ENCODE assay signal across 12 cellular contexts in genomic region chr3:112647122-112647521, GRCh38. TPM values are rescaled to one million over a fixed set of nuclear protein-coding genes. Genes with fewer than 3 reads are reported as not detected.
DNase-seq lines count a peak whose midpoint lies in the region; ATAC-seq and TF ChIP-seq lines count a peak whose summit lies in the region.
"Had no signal": no experiment of that assay in that cellular context is flagged by ENCODE, and none has a peak within 500 bp of the region (broad histone marks: within the 10 kb centered on the region; RNA-seq: fewer than 3 reads in every experiment).

No MANE protein-coding gene starts in this region.

- H3K36me3 ChIP-seq in PC-3 (ENCODE audit: low read depth, low read length) (no peaks in the 10 kb centered on the region), uterus (no peaks in the 10 kb centered on the region)
- H3K36me3 ChIP-seq: esophagus squamous epithelium had no signal

- H3K4me2 ChIP-seq in PC-3 (ENCODE audit: low read length): peak overlapping the region; percentile 69

- H3K27me3 Mint-ChIP-seq in nephron (ENCODE audit: low read depth): peaks cover 6% of the 10 kb centered on the region
- H3K27me3 Mint-ChIP-seq in activated naive CD4-positive, alpha-beta T cell treated with anti-CD3 and anti-CD28 coated beads for 36 hours (ENCODE audit: low read depth): peaks cover 7% of the 10 kb centered on the region

- no peaks in the 10 kb centered on the region for H3K79me2 ChIP-seq in PC-3 (ENCODE audit: low read length)
- H3K79me2 ChIP-seq: parathyroid adenoma had no signal

- POLR2A ChIA-PET in PC-3 (lab: Charles Lee; ENCODE audit: unreplicated experiment): interaction anchor here (0.7 kb wide), 1 partner anchor 41 kb away, joined by 4 read pairs; no protein-coding TSS in a partner anchor

- H3K9me3 ChIP-seq in PC-3 (ENCODE audit: low read length) (no peaks in the 10 kb centered on the region), uterus (no peaks in the 10 kb centered on the region)
- H3K9me3 ChIP-seq: esophagus squamous epithelium had no signal

- no peaks in the 10 kb centered on the region for H3K36me3 Mint-ChIP-seq in nephron (ENCODE audit: low read depth)
- H3K36me3 Mint-ChIP-seq in activated naive CD4-positive, alpha-beta T cell treated with anti-CD3 and anti-CD28 coated beads for 36 hours (ENCODE audit: low read depth): no peaks in the 10 kb centered on the region
- H3K36me3 Mint-ChIP-seq: stimulated activated memory B cell treated with anti-CD40 and anti-IgM and Interleukin-4, amounts not matched to agents 10 μg/mL and 1 μg/mL and 100 μg/mL, for 72 hours had no signal

- H3K9me3 Mint-ChIP-seq in nephron: no peaks in the 10 kb centered on the region
- H3K9me3 Mint-ChIP-seq in activated naive CD4-positive, alpha-beta T cell treated with anti-CD3 and anti-CD28 coated beads for 36 hours: no peaks in the 10 kb centered on the region
- H3K9me3 Mint-ChIP-seq: stimulated activated memory B cell treated with anti-CD40 and anti-IgM and Interleukin-4, amounts not matched to agents 10 μg/mL and 1 μg/mL and 100 μg/mL, for 72 hours had no signal

- H3K4me3 ChIP-seq in PC-3 (ENCODE audit: low read length) (peak overlapping the region; percentile 42), fibroblast of mammary gland (ENCODE audit: control insufficient read depth, low read depth, low read length) (no peak overlapping the region), uterus (no peak overlapping the region)
- H3K4me3 ChIP-seq: esophagus squamous epithelium had no signal

- no peak overlapping the region for H3K9ac ChIP-seq in PC-3 (ENCODE audit: low read length)
- H3K9ac ChIP-seq: parathyroid adenoma had no signal

- BruUV-seq in PC-3 (replicated peaks; lab: Mats Ljungman, UMichigan): no TSS peak

- ATAC-seq in PC-3: peak; percentile 37
- ATAC-seq: stimulated activated memory B cell treated with anti-CD40 and anti-IgM and Interleukin-4, amounts not matched to agents 10 μg/mL and 1 μg/mL and 100 μg/mL, for 72 hours had no signal

- DNase-seq in Daoy (ENCODE audit: low read depth) (peak; percentile 90), PC-3 (peak; percentile 91), fibroblast of mammary gland (ENCODE audit: low read depth) (peak; percentile 85), uterus (no peak), posterior cingulate gyrus (no peak)
- no peak for DNase-seq in activated naive CD4-positive, alpha-beta T cell treated with anti-CD3 and anti-CD28 coated beads for 36 hours
- no peak for DNase-seq in stimulated activated CD4-positive, alpha-beta T cell treated with anti-CD3 and anti-CD28 coated beads, Interleukin-4, amount 100 ng/mL, for 24 hours
- DNase-seq: esophagus squamous epithelium, NCI-H446 had no signal

- no peak for TF ChIP-seq POLR2A in uterus (IDR thresholded peaks at IDR 0.05)

- H2AFZ ChIP-seq in PC-3 (ENCODE audit: low read length): peak overlapping the region; percentile 8
- H2AFZ ChIP-seq: parathyroid adenoma had no signal

- H3K27ac ChIP-seq in PC-3 (ENCODE audit: low read length) (peak overlapping the region; percentile 60), uterus (no peak overlapping the region)
- H3K27ac ChIP-seq: esophagus squamous epithelium, parathyroid adenoma had no signal

- H3K27me3 ChIP-seq in PC-3 (ENCODE audit: low read length) (no peaks in the 10 kb centered on the region), uterus (no peaks in the 10 kb centered on the region)
- H3K27me3 ChIP-seq: esophagus squamous epithelium had no signal

- H3K4me3 Mint-ChIP-seq in nephron: no peak overlapping the region
- H3K4me3 Mint-ChIP-seq in activated naive CD4-positive, alpha-beta T cell treated with anti-CD3 and anti-CD28 coated beads for 36 hours: no peak overlapping the region
- H3K4me3 Mint-ChIP-seq: stimulated activated memory B cell treated with anti-CD40 and anti-IgM and Interleukin-4, amounts not matched to agents 10 μg/mL and 1 μg/mL and 100 μg/mL, for 72 hours had no signal

- CTCF ChIA-PET in PC-3 (lab: Charles Lee): interaction anchor here (0.6 to 1.5 kb wide), 2 partner anchors 39 to 87 kb away, joined by 3 to 5 read pairs; no protein-coding TSS in a partner anchor
- CTCF ChIA-PET in activated naive CD4-positive, alpha-beta T cell treated with anti-CD3 and anti-CD28 coated beads for 36 hours (lab: Charles Lee): interaction anchor here (6.4 kb wide), 1 partner anchor 88 kb away, joined by 54 read pairs; no protein-coding TSS in a partner anchor

- TF ChIP-seq CTCF in PC-3 (conservative IDR thresholded peaks at IDR 0.05; ENCODE audit: low read depth, low read length) (no peak), fibroblast of mammary gland (conservative IDR thresholded peaks at IDR 0.05; ENCODE audit: control insufficient read depth, insufficient read depth, low read depth, low read length) (no peak), nephron (IDR thresholded peaks at IDR 0.05; ENCODE audit: unreplicated experiment in 3 of 3) (no peak), uterus (IDR thresholded peaks at IDR 0.05) (no peak)

- no peaks in the 10 kb centered on the region for H3F3A ChIP-seq in PC-3 (ENCODE audit: low read length, unreplicated experiment)

- intact Hi-C loops in PC-3 (cut with micrococcal nuclease) (no loop called here), uterus (cut with DNase I; ENCODE audit: low total_unique reads) (no loop called here), posterior cingulate gyrus (cut with DNase I) (no loop called here)
- intact Hi-C loops in activated naive CD4-positive, alpha-beta T cell treated with anti-CD3 and anti-CD28 coated beads for 36 hours (cut with micrococcal nuclease): no loop called here

- H4K20me1 ChIP-seq in PC-3 (ENCODE audit: low read length): no peaks in the 10 kb centered on the region

- peak overlapping the region; percentile 11 to 42 (median 14) for H3K27ac Mint-ChIP-seq in nephron
- no peak overlapping the region for H3K27ac Mint-ChIP-seq in activated naive CD4-positive, alpha-beta T cell treated with anti-CD3 and anti-CD28 coated beads for 36 hours
- H3K27ac Mint-ChIP-seq: stimulated activated memory B cell treated with anti-CD40 and anti-IgM and Interleukin-4, amounts not matched to agents 10 μg/mL and 1 μg/mL and 100 μg/mL, for 72 hours had no signal

- H3K4me1 ChIP-seq in PC-3 (ENCODE audit: insufficient read depth, low read length) (peaks cover 69% of the 10 kb centered on the region), uterus (peaks cover 0 to 2% of the 10 kb centered on the region in 2 donors)
- H3K4me1 ChIP-seq: parathyroid adenoma had no signal

- peaks cover 24% of the 10 kb centered on the region for H3K4me1 Mint-ChIP-seq in nephron
- peaks cover 17% of the 10 kb centered on the region for H3K4me1 Mint-ChIP-seq in activated naive CD4-positive, alpha-beta T cell treated with anti-CD3 and anti-CD28 coated beads for 36 hours (ENCODE audit: low read depth)

- H3K9me2 ChIP-seq in PC-3 (replicated peaks; ENCODE audit: low read length): no peaks in the 10 kb centered on the region

RNA-seq across cellular contexts. Expression of gene CCDC80, which starts 6.2 kb away (rescaled TPM):
- 60.9 and 77.8 TPM in 2 replicates for total RNA-seq in Daoy (2014; rRNA removed; shearing (Covaris generic))
- 17.0 and 20.4 TPM in 2 replicates for total RNA-seq in PC-3 (2014; rRNA removed)
- not detected for total RNA-seq in activated naive CD4-positive, alpha-beta T cell treated with anti-CD3 and anti-CD28 coated beads for 36 hours
- 100 to 1,000 TPM in 2 of 4 donors, 10 to 100 TPM in 2; 29.7 to 207 (median 120) TPM for total RNA-seq in uterus

Comparison
In these comparisons a context has a peak if more than half of its experiments do, and no peak if none do; other contexts are left out.
1. DNase-seq: peak in Daoy (single experiment), PC-3 (single experiment) and fibroblast of mammary gland (single experiment); none in activated naive CD4-positive, alpha-beta T cell treated with anti-CD3 and anti-CD28 coated beads for 36 hours (single experiment), uterus (0 of 2), posterior cingulate gyrus (0 of 10) and stimulated activated CD4-positive, alpha-beta T cell treated with anti-CD3 and anti-CD28 coated beads, Interleukin-4, amount 100 ng/mL, for 24 hours (single experiment).
2. RNA of gene CCDC80, which starts 6.2 kb away (total RNA-seq): 29.7 to 207 TPM in uterus, 60.9 to 77.8 TPM in Daoy and 17.0 to 20.4 TPM in PC-3; not detected in activated naive CD4-positive, alpha-beta T cell treated with anti-CD3 and anti-CD28 coated beads for 36 hours; every median in the first group is over 10 times any median in the second.